ENCODE assay signal across 1 cellular context in the genomic region with DNA sequence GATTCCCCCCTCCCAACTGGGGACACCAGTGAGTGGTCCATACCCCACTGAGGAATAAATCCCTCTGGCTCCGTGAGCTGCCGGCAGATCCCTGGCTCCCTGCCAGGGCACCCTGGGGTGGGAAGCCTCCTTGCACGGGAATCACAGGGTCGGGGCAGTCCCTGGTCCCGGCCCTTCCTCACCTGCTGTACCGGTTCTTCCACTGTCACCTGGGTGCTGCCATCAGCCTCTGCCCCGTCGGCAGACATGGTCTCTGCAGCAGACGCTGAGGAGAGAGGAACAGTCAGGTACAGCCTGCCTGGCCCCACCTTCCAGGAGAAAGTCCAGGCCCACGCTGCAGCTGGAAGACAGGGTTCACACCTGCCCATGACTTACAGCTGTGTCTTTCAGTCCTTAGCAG.
TF ChIP-seq lines count a peak whose summit lies in the region.

No MANE protein-coding gene starts in this region.

TF ChIP-seq in K562, 482 proteins besides CTCF, POLR2A, EP300 and RAD21:
- TF ChIP-seq GATA2 (CRISPR knock-in tag; IDR thresholded peaks at IDR 0.05) (no peak), POLR2G (IDR thresholded peaks at IDR 0.05; ENCODE audit: low read depth, low read length) (0 out of 2 replicates have a peak, but pooled peaks have one; percentile 29), NFIC (IDR thresholded peaks at IDR 0.05) (peak; percentile 83)
